9 cellular contexts compared by ENCODE assay signal in the genomic region with DNA sequence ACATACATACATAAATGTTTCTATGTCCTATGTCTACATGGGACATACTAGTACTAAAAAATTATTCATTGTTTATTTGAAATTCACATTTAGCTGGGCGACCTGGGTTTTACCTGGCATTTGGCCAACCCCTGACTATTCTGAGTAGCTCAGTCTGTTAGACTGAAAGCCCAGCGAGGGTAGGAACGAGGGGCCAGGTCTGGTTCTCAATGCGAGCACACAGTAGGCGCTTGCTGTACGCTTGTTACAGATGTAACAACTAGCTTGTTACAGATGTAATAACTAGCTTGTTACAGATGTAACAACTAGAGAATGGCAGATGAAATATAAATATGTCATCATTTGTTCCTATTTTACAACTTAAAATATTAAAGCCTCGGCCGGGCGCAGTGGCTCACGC.
A peak's percentile ranks its signal among the peaks of the same experiment; 100 is the strongest.
DNase-seq lines count a peak whose midpoint lies in the region; TF ChIP-seq lines count a peak whose summit lies in the region.
"Had no signal": no experiment of that assay in that cellular context is flagged by ENCODE, and none has a peak within 500 bp of the region (broad histone marks: within the 10 kb centered on the region; RNA-seq: fewer than 3 reads in every experiment).

No MANE protein-coding gene starts in this region.

- TF ChIP-seq CTCF in nephron (IDR thresholded peaks at IDR 0.05; ENCODE audit: unreplicated experiment in 3 of 3), result no peak
- TF ChIP-seq CTCF in GM10248 (IDR thresholded peaks at IDR 0.05; ENCODE audit: control extremely low read depth, extremely low read depth, low read depth, missing control alignments), result no peak

- H3K9me3 Mint-ChIP-seq in nephron, result no peaks in the 10 kb centered on the region

- H3K4me2 ChIP-seq in BLaER1 treated with 17β-estradiol and CSF1 and Interleukin-3, amounts not matched to agents 10 nM and 100 nM, result peak overlapping the region; percentile 83 to 100 (median 98)

- DNase-seq in HAP-1 (ENCODE audit: low spot score in 2 of 2), result no peak
- DNase-seq in adipocyte (ENCODE audit: low read depth), result no peak
- DNase-seq in GM10248 (ENCODE audit: extremely low spot score), result no peak
- no peak for DNase-seq in NCI-H345 (lab: John Stamatoyannopoulos, UW)
- no peak for DNase-seq in NCI-H1417 (lab: John Stamatoyannopoulos, UW)
- DNase-seq: MV-4-11, NCI-H82 had no signal

- POLR2A ChIA-PET in GM10248 (lab: Yijun Ruan, JAX), result no interaction called here

- in situ Hi-C loops in HAP-1 (cut with MboI; ENCODE audit: low sequenced_read_pairs), result no loop called here

- no peak overlapping the region; a peak in 1 of 22 replicates for H3K27ac ChIP-seq in BLaER1 treated with 17β-estradiol and CSF1 and Interleukin-3, amounts not matched to agents 10 nM and 100 nM

- peaks cover 7 to 27% (median 15%) of the 10 kb centered on the region in 11 experiments; a peak in 18 of 22 replicates for H3K36me3 ChIP-seq in BLaER1 treated with 17β-estradiol and CSF1 and Interleukin-3, amounts not matched to agents 10 nM and 100 nM
- peaks cover 10% of the 10 kb centered on the region for H3K36me3 ChIP-seq in HAP-1 (replicated peaks)
- H3K36me3 ChIP-seq in adipocyte (ENCODE audit: control insufficient read depth, insufficient read depth, low read length, severe bottlenecking), result no peaks in the 10 kb centered on the region

- peaks cover 0 to 9% (median 6%) of the 10 kb centered on the region in 11 experiments; a peak in 13 of 22 replicates for H3K9me3 ChIP-seq in BLaER1 treated with 17β-estradiol and CSF1 and Interleukin-3, amounts not matched to agents 10 nM and 100 nM (replicated peaks in 1 of 11)
- H3K9me3 ChIP-seq in HAP-1 (no peaks in the 10 kb centered on the region), adipocyte (ENCODE audit: control insufficient read depth, low read length) (no peaks in the 10 kb centered on the region)

- peaks cover 4% of the 10 kb centered on the region for H3K27me3 Mint-ChIP-seq in nephron (ENCODE audit: low read depth)

- peaks cover 38 to 61% (median 48%) of the 10 kb centered on the region in 10 experiments for H3K4me1 ChIP-seq in BLaER1 treated with 17β-estradiol and CSF1 and Interleukin-3, amounts not matched to agents 10 nM and 100 nM
- H3K4me1 ChIP-seq in HAP-1 (peaks cover 16% of the 10 kb centered on the region), adipocyte (ENCODE audit: control insufficient read depth, insufficient read depth, low read length) (peaks cover 16% of the 10 kb centered on the region)

- H3K36me3 Mint-ChIP-seq in nephron (ENCODE audit: low read depth), result peaks cover 13% of the 10 kb centered on the region

- H3K27ac Mint-ChIP-seq in nephron, result peak overlapping the region in 2 of 3 experiments; percentile 41 to 93

- peak overlapping the region in 6 of 10 experiments; percentile 75 to 92 (median 82); a peak in 7 of 20 replicates for H3K4me3 ChIP-seq in BLaER1 treated with 17β-estradiol and CSF1 and Interleukin-3, amounts not matched to agents 10 nM and 100 nM
- H3K4me3 ChIP-seq in HAP-1, result peak overlapping the region; percentile 65
- peak overlapping the region; percentile 88 for H3K4me3 ChIP-seq in adipocyte (ENCODE audit: low read length)

- H3K4me3 Mint-ChIP-seq in nephron, result peak overlapping the region; percentile 87 to 95 (median 93)

- CTCF ChIA-PET in GM10248 (lab: Yijun Ruan, JAX), result interaction anchor here (1.0 to 2.2 kb wide), 7 partner anchors 8 to 53 kb away, joined by 3 to 8 read pairs (median 4); partner anchors contain the start of gene MRPL34

- H3K9ac ChIP-seq in BLaER1 treated with 17β-estradiol and CSF1 and Interleukin-3, amounts not matched to agents 10 nM and 100 nM, result peak overlapping the region in 7 of 11 experiments; percentile 82 to 88 (median 86); a peak in 5 of 22 replicates
- H3K9ac ChIP-seq in adipocyte (ENCODE audit: low read length), result peak overlapping the region; percentile 89

- H3K4me1 Mint-ChIP-seq in nephron, result peaks cover 17% of the 10 kb centered on the region

- H3K27me3 ChIP-seq in BLaER1 treated with 17β-estradiol and CSF1 and Interleukin-3, amounts not matched to agents 10 nM and 100 nM, result peaks cover 0 to 8% (median under 1%) of the 10 kb centered on the region in 11 experiments; a peak in 7 of 22 replicates
- H3K27me3 ChIP-seq in HAP-1 (ENCODE audit: low read depth) (no peaks in the 10 kb centered on the region), adipocyte (replicated peaks; ENCODE audit: control insufficient read depth, insufficient read depth, low read length) (no peaks in the 10 kb centered on the region)

- peaks cover 0 to 8% (median 0%) of the 10 kb centered on the region in 11 experiments; a peak in 5 of 22 replicates for H4K20me1 ChIP-seq in BLaER1 treated with 17β-estradiol and CSF1 and Interleukin-3, amounts not matched to agents 10 nM and 100 nM
